ENCODE assay signal across 1 cellular context in the genomic region with DNA sequence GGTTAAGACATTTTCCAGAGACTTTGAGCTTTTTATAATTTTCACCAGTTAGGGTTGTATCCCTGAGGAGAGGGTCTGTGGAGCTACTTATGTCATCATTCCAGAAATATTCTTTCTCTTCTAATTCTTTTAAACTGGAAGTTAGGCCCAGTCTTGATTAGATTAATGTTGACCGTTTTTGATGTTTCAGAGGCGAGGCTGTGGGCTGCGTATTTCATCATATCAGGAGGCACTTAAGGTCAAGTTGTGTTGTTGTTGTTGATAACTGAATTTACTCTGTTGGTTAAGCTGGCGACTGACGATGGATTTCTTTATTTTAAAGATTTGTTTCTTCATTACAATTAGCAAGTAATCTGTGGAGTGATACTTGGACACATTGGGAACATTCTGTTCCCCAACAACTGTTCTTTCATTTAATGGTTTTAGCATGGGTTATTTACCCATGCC.
TF ChIP-seq lines count a peak whose summit lies in the region.

No MANE protein-coding gene starts in this region.

TF ChIP-seq in K562, 482 proteins besides CTCF, POLR2A, EP300 and RAD21 (continued from another document and continues in another):
- TF ChIP-seq, protein P1, sequence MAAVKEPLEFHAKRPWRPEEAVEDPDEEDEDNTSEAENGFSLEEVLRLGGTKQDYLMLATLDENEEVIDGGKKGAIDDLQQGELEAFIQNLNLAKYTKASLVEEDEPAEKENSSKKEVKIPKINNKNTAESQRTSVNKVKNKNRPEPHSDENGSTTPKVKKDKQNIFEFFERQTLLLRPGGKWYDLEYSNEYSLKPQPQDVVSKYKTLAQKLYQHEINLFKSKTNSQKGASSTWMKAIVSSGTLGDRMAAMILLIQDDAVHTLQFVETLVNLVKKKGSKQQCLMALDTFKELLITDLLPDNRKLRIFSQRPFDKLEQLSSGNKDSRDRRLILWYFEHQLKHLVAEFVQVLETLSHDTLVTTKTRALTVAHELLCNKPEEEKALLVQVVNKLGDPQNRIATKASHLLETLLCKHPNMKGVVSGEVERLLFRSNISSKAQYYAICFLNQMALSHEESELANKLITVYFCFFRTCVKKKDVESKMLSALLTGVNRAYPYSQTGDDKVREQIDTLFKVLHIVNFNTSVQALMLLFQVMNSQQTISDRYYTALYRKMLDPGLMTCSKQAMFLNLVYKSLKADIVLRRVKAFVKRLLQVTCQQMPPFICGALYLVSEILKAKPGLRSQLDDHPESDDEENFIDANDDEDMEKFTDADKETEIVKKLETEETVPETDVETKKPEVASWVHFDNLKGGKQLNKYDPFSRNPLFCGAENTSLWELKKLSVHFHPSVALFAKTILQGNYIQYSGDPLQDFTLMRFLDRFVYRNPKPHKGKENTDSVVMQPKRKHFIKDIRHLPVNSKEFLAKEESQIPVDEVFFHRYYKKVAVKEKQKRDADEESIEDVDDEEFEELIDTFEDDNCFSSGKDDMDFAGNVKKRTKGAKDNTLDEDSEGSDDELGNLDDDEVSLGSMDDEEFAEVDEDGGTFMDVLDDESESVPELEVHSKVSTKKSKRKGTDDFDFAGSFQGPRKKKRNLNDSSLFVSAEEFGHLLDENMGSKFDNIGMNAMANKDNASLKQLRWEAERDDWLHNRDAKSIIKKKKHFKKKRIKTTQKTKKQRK (IDR thresholded peaks at IDR 0.05; ENCODE audit: borderline replicate concordance, low read depth, low read length): no peak
- TF ChIP-seq ZNF408 (CRISPR knock-in tag; IDR thresholded peaks at IDR 0.05; ENCODE audit: low read depth) (no peak), TARDBP (IDR thresholded peaks at IDR 0.05) (no peak), NRF1 (conservative IDR thresholded peaks at IDR 0.05 in 1 of 2, IDR thresholded peaks at IDR 0.05 in 1 of 2) (no peak), RBM15 (IDR thresholded peaks at IDR 0.05; ENCODE audit: insufficient read depth, low read length) (no peak), ESRRA (IDR thresholded peaks at IDR 0.05; ENCODE audit: borderline replicate concordance, low read depth) (peak; percentile 12; the same call in 1 of the 2 replicates), BHLHE40 (IDR thresholded peaks at IDR 0.05; ENCODE audit: low read length) (no peak), KAT8 (IDR thresholded peaks at IDR 0.05; ENCODE audit: low read depth) (no peak), ZNF707 (CRISPR knock-in tag; conservative IDR thresholded peaks at IDR 0.05) (no peak), SLC30A9 (CRISPR knock-in tag; IDR thresholded peaks at IDR 0.05) (no peak), SRSF1 (IDR thresholded peaks at IDR 0.05; ENCODE audit: low read depth, low read length) (no peak), GTF2A2 (tag; IDR thresholded peaks at IDR 0.05) (no peak), EP400 (IDR thresholded peaks at IDR 0.05) (peak; percentile 60), NCOA1 (IDR thresholded peaks at IDR 0.05; ENCODE audit: low read depth) (peak; percentile 60; the same call in 1 of the 2 replicates), TOE1 (IDR thresholded peaks at IDR 0.05; ENCODE audit: borderline replicate concordance) (no peak; the same call in 1 of the 2 replicates), TOE1 (CRISPR knock-in tag; IDR thresholded peaks at IDR 0.05; ENCODE audit: borderline replicate concordance, low read depth) (no peak), EGR1 (conservative IDR thresholded peaks at IDR 0.05) (no peak), MTA1 (IDR thresholded peaks at IDR 0.05; ENCODE audit: borderline replicate concordance) (no peak), KLF6 (CRISPR knock-in tag; IDR thresholded peaks at IDR 0.05; ENCODE audit: borderline replicate concordance) (no peak), SMAD2 (IDR thresholded peaks at IDR 0.05; ENCODE audit: low read depth, low read length) (no peak), NFE2L1 (tag; IDR thresholded peaks at IDR 0.05; ENCODE audit: borderline replicate concordance, low read depth) (no peak), ZNF584 (CRISPR knock-in tag; IDR thresholded peaks at IDR 0.05; ENCODE audit: low read depth) (no peak), FOXJ2 (tag; IDR thresholded peaks at IDR 0.05) (peak; percentile 86; the same call in 1 of the 2 replicates), ZNF561 (CRISPR knock-in tag; conservative IDR thresholded peaks at IDR 0.05) (no peak), BRF1 (IDR thresholded peaks at IDR 0.05; ENCODE audit: borderline replicate concordance, extremely low read depth, insufficient read length) (no peak), SIN3A (IDR thresholded peaks at IDR 0.05; ENCODE audit: borderline replicate concordance in 2 of 2, control insufficient read depth in 1 of 2, low read depth in 2 of 2, low read length in 2 of 2) (no peak), ZNF175 (CRISPR knock-in tag; IDR thresholded peaks at IDR 0.05; ENCODE audit: low read depth) (no peak)
- TF ChIP-seq, protein P2, sequence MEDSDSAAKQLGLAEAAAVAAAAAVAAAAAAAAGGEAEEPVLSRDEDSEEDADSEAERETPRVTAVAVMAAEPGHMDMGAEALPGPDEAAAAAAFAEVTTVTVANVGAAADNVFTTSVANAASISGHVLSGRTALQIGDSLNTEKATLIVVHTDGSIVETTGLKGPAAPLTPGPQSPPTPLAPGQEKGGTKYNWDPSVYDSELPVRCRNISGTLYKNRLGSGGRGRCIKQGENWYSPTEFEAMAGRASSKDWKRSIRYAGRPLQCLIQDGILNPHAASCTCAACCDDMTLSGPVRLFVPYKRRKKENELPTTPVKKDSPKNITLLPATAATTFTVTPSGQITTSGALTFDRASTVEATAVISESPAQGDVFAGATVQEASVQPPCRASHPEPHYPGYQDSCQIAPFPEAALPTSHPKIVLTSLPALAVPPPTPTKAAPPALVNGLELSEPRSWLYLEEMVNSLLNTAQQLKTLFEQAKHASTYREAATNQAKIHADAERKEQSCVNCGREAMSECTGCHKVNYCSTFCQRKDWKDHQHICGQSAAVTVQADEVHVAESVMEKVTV (CRISPR knock-in tag; IDR thresholded peaks at IDR 0.05): no peak
- TF ChIP-seq, protein P3, sequence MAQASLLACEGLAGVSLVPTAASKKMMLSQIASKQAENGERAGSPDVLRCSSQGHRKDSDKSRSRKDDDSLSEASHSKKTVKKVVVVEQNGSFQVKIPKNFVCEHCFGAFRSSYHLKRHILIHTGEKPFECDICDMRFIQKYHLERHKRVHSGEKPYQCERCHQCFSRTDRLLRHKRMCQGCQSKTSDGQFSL (CRISPR knock-in tag; IDR thresholded peaks at IDR 0.05): no peak
- TF ChIP-seq, protein P3 (tag; IDR thresholded peaks at IDR 0.05): no peak
- TF ChIP-seq, protein P4, sequence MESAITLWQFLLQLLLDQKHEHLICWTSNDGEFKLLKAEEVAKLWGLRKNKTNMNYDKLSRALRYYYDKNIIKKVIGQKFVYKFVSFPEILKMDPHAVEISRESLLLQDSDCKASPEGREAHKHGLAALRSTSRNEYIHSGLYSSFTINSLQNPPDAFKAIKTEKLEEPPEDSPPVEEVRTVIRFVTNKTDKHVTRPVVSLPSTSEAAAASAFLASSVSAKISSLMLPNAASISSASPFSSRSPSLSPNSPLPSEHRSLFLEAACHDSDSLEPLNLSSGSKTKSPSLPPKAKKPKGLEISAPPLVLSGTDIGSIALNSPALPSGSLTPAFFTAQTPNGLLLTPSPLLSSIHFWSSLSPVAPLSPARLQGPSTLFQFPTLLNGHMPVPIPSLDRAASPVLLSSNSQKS (CRISPR knock-in tag; IDR thresholded peaks at IDR 0.05): no peak
- TF ChIP-seq, protein P5, sequence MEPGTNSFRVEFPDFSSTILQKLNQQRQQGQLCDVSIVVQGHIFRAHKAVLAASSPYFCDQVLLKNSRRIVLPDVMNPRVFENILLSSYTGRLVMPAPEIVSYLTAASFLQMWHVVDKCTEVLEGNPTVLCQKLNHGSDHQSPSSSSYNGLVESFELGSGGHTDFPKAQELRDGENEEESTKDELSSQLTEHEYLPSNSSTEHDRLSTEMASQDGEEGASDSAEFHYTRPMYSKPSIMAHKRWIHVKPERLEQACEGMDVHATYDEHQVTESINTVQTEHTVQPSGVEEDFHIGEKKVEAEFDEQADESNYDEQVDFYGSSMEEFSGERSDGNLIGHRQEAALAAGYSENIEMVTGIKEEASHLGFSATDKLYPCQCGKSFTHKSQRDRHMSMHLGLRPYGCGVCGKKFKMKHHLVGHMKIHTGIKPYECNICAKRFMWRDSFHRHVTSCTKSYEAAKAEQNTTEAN (CRISPR knock-in tag; IDR thresholded peaks at IDR 0.05): no peak
- TF ChIP-seq, protein P6, sequence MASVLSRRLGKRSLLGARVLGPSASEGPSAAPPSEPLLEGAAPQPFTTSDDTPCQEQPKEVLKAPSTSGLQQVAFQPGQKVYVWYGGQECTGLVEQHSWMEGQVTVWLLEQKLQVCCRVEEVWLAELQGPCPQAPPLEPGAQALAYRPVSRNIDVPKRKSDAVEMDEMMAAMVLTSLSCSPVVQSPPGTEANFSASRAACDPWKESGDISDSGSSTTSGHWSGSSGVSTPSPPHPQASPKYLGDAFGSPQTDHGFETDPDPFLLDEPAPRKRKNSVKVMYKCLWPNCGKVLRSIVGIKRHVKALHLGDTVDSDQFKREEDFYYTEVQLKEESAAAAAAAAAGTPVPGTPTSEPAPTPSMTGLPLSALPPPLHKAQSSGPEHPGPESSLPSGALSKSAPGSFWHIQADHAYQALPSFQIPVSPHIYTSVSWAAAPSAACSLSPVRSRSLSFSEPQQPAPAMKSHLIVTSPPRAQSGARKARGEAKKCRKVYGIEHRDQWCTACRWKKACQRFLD (CRISPR knock-in tag; IDR thresholded peaks at IDR 0.05): no peak
- TF ChIP-seq, protein P7, sequence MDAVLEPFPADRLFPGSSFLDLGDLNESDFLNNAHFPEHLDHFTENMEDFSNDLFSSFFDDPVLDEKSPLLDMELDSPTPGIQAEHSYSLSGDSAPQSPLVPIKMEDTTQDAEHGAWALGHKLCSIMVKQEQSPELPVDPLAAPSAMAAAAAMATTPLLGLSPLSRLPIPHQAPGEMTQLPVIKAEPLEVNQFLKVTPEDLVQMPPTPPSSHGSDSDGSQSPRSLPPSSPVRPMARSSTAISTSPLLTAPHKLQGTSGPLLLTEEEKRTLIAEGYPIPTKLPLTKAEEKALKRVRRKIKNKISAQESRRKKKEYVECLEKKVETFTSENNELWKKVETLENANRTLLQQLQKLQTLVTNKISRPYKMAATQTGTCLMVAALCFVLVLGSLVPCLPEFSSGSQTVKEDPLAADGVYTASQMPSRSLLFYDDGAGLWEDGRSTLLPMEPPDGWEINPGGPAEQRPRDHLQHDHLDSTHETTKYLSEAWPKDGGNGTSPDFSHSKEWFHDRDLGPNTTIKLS (IDR thresholded peaks at IDR 0.05; ENCODE audit: borderline replicate concordance, low read depth): no peak
- TF ChIP-seq, protein P8, sequence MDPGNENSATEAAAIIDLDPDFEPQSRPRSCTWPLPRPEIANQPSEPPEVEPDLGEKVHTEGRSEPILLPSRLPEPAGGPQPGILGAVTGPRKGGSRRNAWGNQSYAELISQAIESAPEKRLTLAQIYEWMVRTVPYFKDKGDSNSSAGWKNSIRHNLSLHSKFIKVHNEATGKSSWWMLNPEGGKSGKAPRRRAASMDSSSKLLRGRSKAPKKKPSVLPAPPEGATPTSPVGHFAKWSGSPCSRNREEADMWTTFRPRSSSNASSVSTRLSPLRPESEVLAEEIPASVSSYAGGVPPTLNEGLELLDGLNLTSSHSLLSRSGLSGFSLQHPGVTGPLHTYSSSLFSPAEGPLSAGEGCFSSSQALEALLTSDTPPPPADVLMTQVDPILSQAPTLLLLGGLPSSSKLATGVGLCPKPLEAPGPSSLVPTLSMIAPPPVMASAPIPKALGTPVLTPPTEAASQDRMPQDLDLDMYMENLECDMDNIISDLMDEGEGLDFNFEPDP (CRISPR knock-in tag; IDR thresholded peaks at IDR 0.05): no peak
- TF ChIP-seq, protein P9, sequence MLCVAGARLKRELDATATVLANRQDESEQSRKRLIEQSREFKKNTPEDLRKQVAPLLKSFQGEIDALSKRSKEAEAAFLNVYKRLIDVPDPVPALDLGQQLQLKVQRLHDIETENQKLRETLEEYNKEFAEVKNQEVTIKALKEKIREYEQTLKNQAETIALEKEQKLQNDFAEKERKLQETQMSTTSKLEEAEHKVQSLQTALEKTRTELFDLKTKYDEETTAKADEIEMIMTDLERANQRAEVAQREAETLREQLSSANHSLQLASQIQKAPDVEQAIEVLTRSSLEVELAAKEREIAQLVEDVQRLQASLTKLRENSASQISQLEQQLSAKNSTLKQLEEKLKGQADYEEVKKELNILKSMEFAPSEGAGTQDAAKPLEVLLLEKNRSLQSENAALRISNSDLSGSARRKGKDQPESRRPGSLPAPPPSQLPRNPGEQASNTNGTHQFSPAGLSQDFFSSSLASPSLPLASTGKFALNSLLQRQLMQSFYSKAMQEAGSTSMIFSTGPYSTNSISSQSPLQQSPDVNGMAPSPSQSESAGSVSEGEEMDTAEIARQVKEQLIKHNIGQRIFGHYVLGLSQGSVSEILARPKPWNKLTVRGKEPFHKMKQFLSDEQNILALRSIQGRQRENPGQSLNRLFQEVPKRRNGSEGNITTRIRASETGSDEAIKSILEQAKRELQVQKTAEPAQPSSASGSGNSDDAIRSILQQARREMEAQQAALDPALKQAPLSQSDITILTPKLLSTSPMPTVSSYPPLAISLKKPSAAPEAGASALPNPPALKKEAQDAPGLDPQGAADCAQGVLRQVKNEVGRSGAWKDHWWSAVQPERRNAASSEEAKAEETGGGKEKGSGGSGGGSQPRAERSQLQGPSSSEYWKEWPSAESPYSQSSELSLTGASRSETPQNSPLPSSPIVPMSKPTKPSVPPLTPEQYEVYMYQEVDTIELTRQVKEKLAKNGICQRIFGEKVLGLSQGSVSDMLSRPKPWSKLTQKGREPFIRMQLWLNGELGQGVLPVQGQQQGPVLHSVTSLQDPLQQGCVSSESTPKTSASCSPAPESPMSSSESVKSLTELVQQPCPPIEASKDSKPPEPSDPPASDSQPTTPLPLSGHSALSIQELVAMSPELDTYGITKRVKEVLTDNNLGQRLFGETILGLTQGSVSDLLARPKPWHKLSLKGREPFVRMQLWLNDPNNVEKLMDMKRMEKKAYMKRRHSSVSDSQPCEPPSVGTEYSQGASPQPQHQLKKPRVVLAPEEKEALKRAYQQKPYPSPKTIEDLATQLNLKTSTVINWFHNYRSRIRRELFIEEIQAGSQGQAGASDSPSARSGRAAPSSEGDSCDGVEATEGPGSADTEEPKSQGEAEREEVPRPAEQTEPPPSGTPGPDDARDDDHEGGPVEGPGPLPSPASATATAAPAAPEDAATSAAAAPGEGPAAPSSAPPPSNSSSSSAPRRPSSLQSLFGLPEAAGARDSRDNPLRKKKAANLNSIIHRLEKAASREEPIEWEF (CRISPR knock-in tag; IDR thresholded peaks at IDR 0.05): no peak
- TF ChIP-seq, protein P10, sequence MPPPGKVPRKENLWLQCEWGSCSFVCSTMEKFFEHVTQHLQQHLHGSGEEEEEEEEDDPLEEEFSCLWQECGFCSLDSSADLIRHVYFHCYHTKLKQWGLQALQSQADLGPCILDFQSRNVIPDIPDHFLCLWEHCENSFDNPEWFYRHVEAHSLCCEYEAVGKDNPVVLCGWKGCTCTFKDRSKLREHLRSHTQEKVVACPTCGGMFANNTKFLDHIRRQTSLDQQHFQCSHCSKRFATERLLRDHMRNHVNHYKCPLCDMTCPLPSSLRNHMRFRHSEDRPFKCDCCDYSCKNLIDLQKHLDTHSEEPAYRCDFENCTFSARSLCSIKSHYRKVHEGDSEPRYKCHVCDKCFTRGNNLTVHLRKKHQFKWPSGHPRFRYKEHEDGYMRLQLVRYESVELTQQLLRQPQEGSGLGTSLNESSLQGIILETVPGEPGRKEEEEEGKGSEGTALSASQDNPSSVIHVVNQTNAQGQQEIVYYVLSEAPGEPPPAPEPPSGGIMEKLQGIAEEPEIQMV (tag; conservative IDR thresholded peaks at IDR 0.05; ENCODE audit: low read depth): no peak
